ENCODE assay signal across 1 cellular context in the genomic region with DNA sequence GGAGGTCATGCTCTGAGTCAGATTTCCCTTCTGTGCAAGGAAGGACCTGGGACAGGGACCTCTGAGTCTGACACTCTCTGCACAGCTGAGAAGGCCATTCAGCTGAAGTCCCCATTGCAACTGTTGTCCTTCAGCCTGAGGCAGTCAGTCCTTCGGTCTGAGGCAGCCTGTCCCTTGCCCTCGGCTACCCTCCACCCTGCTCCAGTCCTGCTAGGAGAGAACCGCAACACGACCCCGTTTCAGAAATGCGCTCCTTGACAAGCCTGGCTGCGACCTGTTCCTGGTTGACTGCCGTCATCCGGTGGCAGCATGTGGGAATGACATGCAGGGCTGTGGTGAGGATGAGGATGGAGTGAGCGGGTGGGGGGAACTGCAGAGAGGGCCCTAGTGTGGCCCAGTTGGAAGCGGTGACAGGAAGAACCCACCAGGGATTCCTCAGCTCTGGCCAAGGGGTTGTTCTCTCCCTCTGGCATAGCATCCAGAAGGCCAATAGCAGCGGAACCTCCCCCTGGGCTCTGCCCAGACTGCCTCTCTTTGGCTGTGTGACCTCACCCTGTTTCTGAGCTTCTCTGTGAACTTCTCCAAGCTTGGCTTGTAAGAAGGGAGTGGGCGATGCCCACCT.
TF ChIP-seq lines count a peak whose summit lies in the region.

No MANE protein-coding gene starts in this region.

TF ChIP-seq in HEK293, 187 proteins besides CTCF, POLR2A, EP300 and RAD21 (continued from another document and continues in another):
- TF ChIP-seq, protein P1, sequence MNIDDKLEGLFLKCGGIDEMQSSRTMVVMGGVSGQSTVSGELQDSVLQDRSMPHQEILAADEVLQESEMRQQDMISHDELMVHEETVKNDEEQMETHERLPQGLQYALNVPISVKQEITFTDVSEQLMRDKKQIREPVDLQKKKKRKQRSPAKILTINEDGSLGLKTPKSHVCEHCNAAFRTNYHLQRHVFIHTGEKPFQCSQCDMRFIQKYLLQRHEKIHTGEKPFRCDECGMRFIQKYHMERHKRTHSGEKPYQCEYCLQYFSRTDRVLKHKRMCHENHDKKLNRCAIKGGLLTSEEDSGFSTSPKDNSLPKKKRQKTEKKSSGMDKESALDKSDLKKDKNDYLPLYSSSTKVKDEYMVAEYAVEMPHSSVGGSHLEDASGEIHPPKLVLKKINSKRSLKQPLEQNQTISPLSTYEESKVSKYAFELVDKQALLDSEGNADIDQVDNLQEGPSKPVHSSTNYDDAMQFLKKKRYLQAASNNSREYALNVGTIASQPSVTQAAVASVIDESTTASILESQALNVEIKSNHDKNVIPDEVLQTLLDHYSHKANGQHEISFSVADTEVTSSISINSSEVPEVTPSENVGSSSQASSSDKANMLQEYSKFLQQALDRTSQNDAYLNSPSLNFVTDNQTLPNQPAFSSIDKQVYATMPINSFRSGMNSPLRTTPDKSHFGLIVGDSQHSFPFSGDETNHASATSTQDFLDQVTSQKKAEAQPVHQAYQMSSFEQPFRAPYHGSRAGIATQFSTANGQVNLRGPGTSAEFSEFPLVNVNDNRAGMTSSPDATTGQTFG (tag by site-specific recombination; IDR thresholded peaks at IDR 0.05; ENCODE audit: borderline replicate concordance): no peak
- TF ChIP-seq, protein P2, sequence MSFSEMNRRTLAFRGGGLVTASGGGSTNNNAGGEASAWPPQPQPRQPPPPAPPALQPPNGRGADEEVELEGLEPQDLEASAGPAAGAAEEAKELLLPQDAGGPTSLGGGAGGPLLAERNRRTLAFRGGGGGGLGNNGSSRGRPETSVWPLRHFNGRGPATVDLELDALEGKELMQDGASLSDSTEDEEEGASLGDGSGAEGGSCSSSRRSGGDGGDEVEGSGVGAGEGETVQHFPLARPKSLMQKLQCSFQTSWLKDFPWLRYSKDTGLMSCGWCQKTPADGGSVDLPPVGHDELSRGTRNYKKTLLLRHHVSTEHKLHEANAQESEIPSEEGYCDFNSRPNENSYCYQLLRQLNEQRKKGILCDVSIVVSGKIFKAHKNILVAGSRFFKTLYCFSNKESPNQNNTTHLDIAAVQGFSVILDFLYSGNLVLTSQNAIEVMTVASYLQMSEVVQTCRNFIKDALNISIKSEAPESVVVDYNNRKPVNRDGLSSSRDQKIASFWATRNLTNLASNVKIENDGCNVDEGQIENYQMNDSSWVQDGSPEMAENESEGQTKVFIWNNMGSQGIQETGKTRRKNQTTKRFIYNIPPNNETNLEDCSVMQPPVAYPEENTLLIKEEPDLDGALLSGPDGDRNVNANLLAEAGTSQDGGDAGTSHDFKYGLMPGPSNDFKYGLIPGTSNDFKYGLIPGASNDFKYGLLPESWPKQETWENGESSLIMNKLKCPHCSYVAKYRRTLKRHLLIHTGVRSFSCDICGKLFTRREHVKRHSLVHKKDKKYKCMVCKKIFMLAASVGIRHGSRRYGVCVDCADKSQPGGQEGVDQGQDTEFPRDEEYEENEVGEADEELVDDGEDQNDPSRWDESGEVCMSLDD (tag by site-specific recombination; IDR thresholded peaks at IDR 0.05): no peak
- no peak for TF ChIP-seq KLF10 (tag by site-specific recombination; IDR thresholded peaks at IDR 0.05)
- TF ChIP-seq, protein P3, sequence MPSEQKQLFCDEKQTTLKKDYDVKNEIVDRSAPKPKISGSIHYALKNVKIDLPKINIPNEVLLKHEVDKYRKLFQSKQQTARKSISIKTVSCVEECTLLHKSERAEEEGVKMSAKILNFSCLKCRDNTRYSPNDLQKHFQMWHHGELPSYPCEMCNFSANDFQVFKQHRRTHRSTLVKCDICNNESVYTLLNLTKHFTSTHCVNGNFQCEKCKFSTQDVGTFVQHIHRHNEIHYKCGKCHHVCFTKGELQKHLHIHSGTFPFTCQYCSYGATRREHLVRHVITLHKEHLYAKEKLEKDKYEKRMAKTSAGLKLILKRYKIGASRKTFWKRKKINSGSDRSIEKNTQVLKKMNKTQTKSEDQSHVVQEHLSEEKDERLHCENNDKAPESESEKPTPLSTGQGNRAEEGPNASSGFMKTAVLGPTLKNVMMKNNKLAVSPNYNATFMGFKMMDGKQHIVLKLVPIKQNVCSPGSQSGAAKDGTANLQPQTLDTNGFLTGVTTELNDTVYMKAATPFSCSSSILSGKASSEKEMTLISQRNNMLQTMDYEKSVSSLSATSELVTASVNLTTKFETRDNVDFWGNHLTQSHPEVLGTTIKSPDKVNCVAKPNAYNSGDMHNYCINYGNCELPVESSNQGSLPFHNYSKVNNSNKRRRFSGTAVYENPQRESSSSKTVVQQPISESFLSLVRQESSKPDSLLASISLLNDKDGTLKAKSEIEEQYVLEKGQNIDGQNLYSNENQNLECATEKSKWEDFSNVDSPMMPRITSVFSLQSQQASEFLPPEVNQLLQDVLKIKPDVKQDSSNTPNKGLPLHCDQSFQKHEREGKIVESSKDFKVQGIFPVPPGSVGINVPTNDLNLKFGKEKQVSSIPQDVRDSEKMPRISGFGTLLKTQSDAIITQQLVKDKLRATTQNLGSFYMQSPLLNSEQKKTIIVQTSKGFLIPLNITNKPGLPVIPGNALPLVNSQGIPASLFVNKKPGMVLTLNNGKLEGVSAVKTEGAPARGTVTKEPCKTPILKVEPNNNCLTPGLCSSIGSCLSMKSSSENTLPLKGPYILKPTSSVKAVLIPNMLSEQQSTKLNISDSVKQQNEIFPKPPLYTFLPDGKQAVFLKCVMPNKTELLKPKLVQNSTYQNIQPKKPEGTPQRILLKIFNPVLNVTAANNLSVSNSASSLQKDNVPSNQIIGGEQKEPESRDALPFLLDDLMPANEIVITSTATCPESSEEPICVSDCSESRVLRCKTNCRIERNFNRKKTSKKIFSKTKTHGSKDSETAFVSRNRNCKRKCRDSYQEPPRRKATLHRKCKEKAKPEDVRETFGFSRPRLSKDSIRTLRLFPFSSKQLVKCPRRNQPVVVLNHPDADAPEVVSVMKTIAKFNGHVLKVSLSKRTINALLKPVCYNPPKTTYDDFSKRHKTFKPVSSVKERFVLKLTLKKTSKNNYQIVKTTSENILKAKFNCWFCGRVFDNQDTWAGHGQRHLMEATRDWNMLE (tag by site-specific recombination; conservative IDR thresholded peaks at IDR 0.05; ENCODE audit: low read depth): no peak
- TF ChIP-seq, protein P4, sequence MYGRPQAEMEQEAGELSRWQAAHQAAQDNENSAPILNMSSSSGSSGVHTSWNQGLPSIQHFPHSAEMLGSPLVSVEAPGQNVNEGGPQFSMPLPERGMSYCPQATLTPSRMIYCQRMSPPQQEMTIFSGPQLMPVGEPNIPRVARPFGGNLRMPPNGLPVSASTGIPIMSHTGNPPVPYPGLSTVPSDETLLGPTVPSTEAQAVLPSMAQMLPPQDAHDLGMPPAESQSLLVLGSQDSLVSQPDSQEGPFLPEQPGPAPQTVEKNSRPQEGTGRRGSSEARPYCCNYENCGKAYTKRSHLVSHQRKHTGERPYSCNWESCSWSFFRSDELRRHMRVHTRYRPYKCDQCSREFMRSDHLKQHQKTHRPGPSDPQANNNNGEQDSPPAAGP (tag by site-specific recombination; IDR thresholded peaks at IDR 0.05): peak; percentile 34; the same call in 1 of the 2 replicates
- TF ChIP-seq GLI4 (tag by site-specific recombination; IDR thresholded peaks at IDR 0.05): no peak
- no peak for TF ChIP-seq KLF9 (tag by site-specific recombination; IDR thresholded peaks at IDR 0.05; ENCODE audit: low read depth)
- TF ChIP-seq ZNF530 (tag by site-specific recombination; IDR thresholded peaks at IDR 0.05; ENCODE audit: low read depth): no peak
- TF ChIP-seq ZNF654 (tag by site-specific recombination; IDR thresholded peaks at IDR 0.05; ENCODE audit: low read depth): peak; percentile 95
- TF ChIP-seq ZBTB21 (tag by site-specific recombination; IDR thresholded peaks at IDR 0.05): no peak
- no peak for TF ChIP-seq OSR2 (tag by site-specific recombination; IDR thresholded peaks at IDR 0.05)
- no peak for TF ChIP-seq ZIC2 (tag by site-specific recombination; IDR thresholded peaks at IDR 0.05)
- no peak for TF ChIP-seq ZBTB49 (tag by site-specific recombination; IDR thresholded peaks at IDR 0.05; ENCODE audit: low read depth)
- no peak for TF ChIP-seq ZNF324 (tag by site-specific recombination; IDR thresholded peaks at IDR 0.05)
- no peak for TF ChIP-seq ZNF221 (tag by site-specific recombination; IDR thresholded peaks at IDR 0.05; ENCODE audit: borderline replicate concordance)
- TF ChIP-seq ZFP37 (tag by site-specific recombination; IDR thresholded peaks at IDR 0.05): no peak
- no peak for TF ChIP-seq ZNF501 (tag by site-specific recombination; IDR thresholded peaks at IDR 0.05)
- TF ChIP-seq ZNF596 (tag by site-specific recombination; IDR thresholded peaks at IDR 0.05): no peak
- TF ChIP-seq ZNF701 (tag by site-specific recombination; IDR thresholded peaks at IDR 0.05): peak; percentile 92
- TF ChIP-seq, protein P5, sequence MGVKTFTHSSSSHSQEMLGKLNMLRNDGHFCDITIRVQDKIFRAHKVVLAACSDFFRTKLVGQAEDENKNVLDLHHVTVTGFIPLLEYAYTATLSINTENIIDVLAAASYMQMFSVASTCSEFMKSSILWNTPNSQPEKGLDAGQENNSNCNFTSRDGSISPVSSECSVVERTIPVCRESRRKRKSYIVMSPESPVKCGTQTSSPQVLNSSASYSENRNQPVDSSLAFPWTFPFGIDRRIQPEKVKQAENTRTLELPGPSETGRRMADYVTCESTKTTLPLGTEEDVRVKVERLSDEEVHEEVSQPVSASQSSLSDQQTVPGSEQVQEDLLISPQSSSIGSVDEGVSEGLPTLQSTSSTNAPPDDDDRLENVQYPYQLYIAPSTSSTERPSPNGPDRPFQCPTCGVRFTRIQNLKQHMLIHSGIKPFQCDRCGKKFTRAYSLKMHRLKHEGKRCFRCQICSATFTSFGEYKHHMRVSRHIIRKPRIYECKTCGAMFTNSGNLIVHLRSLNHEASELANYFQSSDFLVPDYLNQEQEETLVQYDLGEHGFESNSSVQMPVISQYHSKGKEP (tag by site-specific recombination; IDR thresholded peaks at IDR 0.05): no peak
- TF ChIP-seq ZBTB7A (tag by site-specific recombination; IDR thresholded peaks at IDR 0.05; ENCODE audit: low read depth): no peak
- TF ChIP-seq ZNF350 (tag by site-specific recombination; IDR thresholded peaks at IDR 0.05): no peak
- no peak for TF ChIP-seq ZNF416 (tag by site-specific recombination; IDR thresholded peaks at IDR 0.05)
- TF ChIP-seq BCL11B (tag by site-specific recombination; IDR thresholded peaks at IDR 0.05; ENCODE audit: low read depth): no peak
- TF ChIP-seq ZNF600 (tag by site-specific recombination; IDR thresholded peaks at IDR 0.05): no peak
- no peak for TF ChIP-seq ZEB2 (tag by site-specific recombination; IDR thresholded peaks at IDR 0.05)
- peak; percentile 86 for TF ChIP-seq ZBTB17 (tag by site-specific recombination; IDR thresholded peaks at IDR 0.05)
- TF ChIP-seq ZNF624 (tag by site-specific recombination; IDR thresholded peaks at IDR 0.05): no peak
- TF ChIP-seq ZNF785 (tag by site-specific recombination; IDR thresholded peaks at IDR 0.05): no peak
- TF ChIP-seq SP7 (tag by site-specific recombination; IDR thresholded peaks at IDR 0.05): peak; percentile 59; the same call in 1 of the 2 replicates
- peak; percentile 33; the same call in 1 of the 2 replicates for TF ChIP-seq KLF8 (tag by site-specific recombination; IDR thresholded peaks at IDR 0.05)
- TF ChIP-seq ZNF366 (tag by site-specific recombination; conservative IDR thresholded peaks at IDR 0.05): peak; percentile 51
- no peak for TF ChIP-seq ZNF658 (tag by site-specific recombination; IDR thresholded peaks at IDR 0.05)
- TF ChIP-seq ZNF777 (tag by site-specific recombination; IDR thresholded peaks at IDR 0.05; ENCODE audit: borderline replicate concordance): no peak
- TF ChIP-seq ZNF549 (tag by site-specific recombination; IDR thresholded peaks at IDR 0.05): no peak
- TF ChIP-seq ZNF792 (tag by site-specific recombination; IDR thresholded peaks at IDR 0.05): no peak
- no peak for TF ChIP-seq ZNF626 (tag by site-specific recombination; IDR thresholded peaks at IDR 0.05)
- TF ChIP-seq ZNF19 (tag by site-specific recombination; IDR thresholded peaks at IDR 0.05; ENCODE audit: low read depth): no peak
- no peak for TF ChIP-seq SP3 (tag by site-specific recombination; IDR thresholded peaks at IDR 0.05)
- no peak for TF ChIP-seq HOXA7 (CRISPR knock-in tag; IDR thresholded peaks at IDR 0.05; ENCODE audit: borderline replicate concordance)
- no peak for TF ChIP-seq ZNF660 (tag by site-specific recombination; IDR thresholded peaks at IDR 0.05)
- no peak for TF ChIP-seq ZNF155 (tag by site-specific recombination; IDR thresholded peaks at IDR 0.05)
- TF ChIP-seq KLF16 (tag by site-specific recombination; IDR thresholded peaks at IDR 0.05): no peak
- no peak for TF ChIP-seq SALL2 (tag by site-specific recombination; IDR thresholded peaks at IDR 0.05; ENCODE audit: borderline replicate concordance)
- no peak for TF ChIP-seq ZNF561 (tag by site-specific recombination; IDR thresholded peaks at IDR 0.05; ENCODE audit: borderline replicate concordance)
- TF ChIP-seq ZNF16 (tag by site-specific recombination; IDR thresholded peaks at IDR 0.05; ENCODE audit: low read depth): no peak
- TF ChIP-seq, protein P6, sequence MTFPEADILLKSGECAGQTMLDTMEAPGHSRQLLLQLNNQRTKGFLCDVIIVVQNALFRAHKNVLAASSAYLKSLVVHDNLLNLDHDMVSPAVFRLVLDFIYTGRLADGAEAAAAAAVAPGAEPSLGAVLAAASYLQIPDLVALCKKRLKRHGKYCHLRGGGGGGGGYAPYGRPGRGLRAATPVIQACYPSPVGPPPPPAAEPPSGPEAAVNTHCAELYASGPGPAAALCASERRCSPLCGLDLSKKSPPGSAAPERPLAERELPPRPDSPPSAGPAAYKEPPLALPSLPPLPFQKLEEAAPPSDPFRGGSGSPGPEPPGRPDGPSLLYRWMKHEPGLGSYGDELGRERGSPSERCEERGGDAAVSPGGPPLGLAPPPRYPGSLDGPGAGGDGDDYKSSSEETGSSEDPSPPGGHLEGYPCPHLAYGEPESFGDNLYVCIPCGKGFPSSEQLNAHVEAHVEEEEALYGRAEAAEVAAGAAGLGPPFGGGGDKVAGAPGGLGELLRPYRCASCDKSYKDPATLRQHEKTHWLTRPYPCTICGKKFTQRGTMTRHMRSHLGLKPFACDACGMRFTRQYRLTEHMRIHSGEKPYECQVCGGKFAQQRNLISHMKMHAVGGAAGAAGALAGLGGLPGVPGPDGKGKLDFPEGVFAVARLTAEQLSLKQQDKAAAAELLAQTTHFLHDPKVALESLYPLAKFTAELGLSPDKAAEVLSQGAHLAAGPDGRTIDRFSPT (tag by site-specific recombination; IDR thresholded peaks at IDR 0.05): no peak
